ENCODE assay signal across 22 cellular contexts in the genomic region with DNA sequence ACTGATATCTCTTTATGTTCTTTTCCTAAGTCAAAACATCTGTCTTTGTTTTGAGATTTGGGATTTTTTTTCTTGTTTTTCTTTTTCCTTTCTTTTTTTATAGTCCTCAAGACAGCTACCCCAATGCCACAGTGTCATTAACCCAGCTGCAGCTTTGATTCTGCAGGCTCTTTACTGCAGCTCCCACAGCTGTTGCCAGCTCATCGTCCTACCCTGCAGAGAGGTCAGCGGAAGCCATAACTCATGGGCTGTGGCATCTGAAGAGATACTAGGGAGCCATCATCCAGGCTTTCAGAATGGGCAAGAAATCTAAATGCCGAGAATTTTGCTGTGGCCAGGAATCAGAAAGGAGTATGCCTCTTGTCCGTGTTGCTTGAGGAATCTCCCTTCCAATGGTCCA. TPM values are rescaled to one million over a fixed set of nuclear protein-coding genes. Genes with fewer than 3 reads are reported as not detected.
"Had no signal": no experiment of that assay in that cellular context is flagged by ENCODE, and none has a peak within 500 bp of the region (broad histone marks: within the 10 kb centered on the region; RNA-seq: fewer than 3 reads in every experiment).

No MANE protein-coding gene starts in this region.

- H3K36me3 ChIP-seq: gastrocnemius medialis, heart right ventricle, neutrophil had no signal

- H3K27ac ChIP-seq: gastrocnemius medialis, heart right ventricle, neutrophil, VCaP had no signal

- H3K27me3 ChIP-seq: gastrocnemius medialis had no signal

- ATAC-seq: gastrocnemius medialis; heart right ventricle; left ventricle myocardium superior; right cardiac atrium; stimulated activated naive CD8-positive, alpha-beta T cell treated with anti-CD3 and anti-CD28 coated beads, Interleukin-15, Interleukin-2, amounts not matched to agents 100 U/mL and 50 U/mL, for 24 hours; T-cell had no signal

- H3K4me3 ChIP-seq: gastrocnemius medialis, heart right ventricle had no signal

- H3K4me1 ChIP-seq: gastrocnemius medialis, heart right ventricle had no signal

- FAIRE-seq: astrocyte, colon, endothelial cell of umbilical vein, keratinocyte had no signal

- DNase-seq: activated CD4-positive, alpha-beta T cell treated with anti-CD3 and anti-CD28 coated beads for 4 hours; activated naive CD4-positive, alpha-beta T cell; gastrocnemius medialis; heart right ventricle; left ventricle myocardium superior; mesendoderm; right cardiac atrium; stimulated activated CD4-positive, alpha-beta T cell treated with anti-CD3 and anti-CD28 coated beads, Interleukin-2, amount 100 ng/mL, for 48 hours; stimulated activated naive CD8-positive, alpha-beta T cell treated with anti-CD3 and anti-CD28 coated beads, Interleukin-15, Interleukin-2, amounts not matched to agents 100 U/mL and 50 U/mL, for 24 hours; T-cell; T1000 had no signal

- H3K9me3 ChIP-seq: gastrocnemius medialis, heart right ventricle, neutrophil had no signal

RNA-seq across cellular contexts. Expression of gene SLC24A5, which starts 44.3 kb away (rescaled TPM):
- total RNA-seq: activated T-helper 1 cell treated with anti-CD3 and anti-CD28 coated beads, Interleukin-12 subunit alpha, Interleukin-12 subunit beta, Interleukin-2, Interleukin-4 antibody, amounts not matched to agents 30 ng/mL and 10 ng/mL and 1 ng/mL, durations not matched to agents 14 hours and 24 hours and 36 hours; astrocyte; cardiac septum; endothelial cell of umbilical vein; gastrocnemius medialis; heart right ventricle; left ventricle myocardium superior; progenitor cell of endocrine pancreas; right cardiac atrium; T-cell; temporal lobe; ureter had no signal
